Comparison of ENCODE assay signal across 1 cellular context in genomic region chr20:45372241-45372640, GRCh38.
TF ChIP-seq lines count a peak whose summit lies in the region.

No MANE protein-coding gene starts in this region.

TF ChIP-seq in WTC11, 78 proteins besides CTCF, POLR2A, EP300 and RAD21 (continued from another document):
- TF ChIP-seq ZMAT4 (CRISPR knock-in tag; IDR thresholded peaks at IDR 0.05) (no peak), ARID4B (CRISPR knock-in tag; IDR thresholded peaks at IDR 0.05; ENCODE audit: borderline replicate concordance) (no peak), CDX4 (CRISPR knock-in tag; IDR thresholded peaks at IDR 0.05; ENCODE audit: borderline replicate concordance) (no peak), ZNF232 (CRISPR knock-in tag; IDR thresholded peaks at IDR 0.05) (no peak), ZBTB43 (CRISPR knock-in tag; IDR thresholded peaks at IDR 0.05) (no peak)
